In the genomic region with DNA sequence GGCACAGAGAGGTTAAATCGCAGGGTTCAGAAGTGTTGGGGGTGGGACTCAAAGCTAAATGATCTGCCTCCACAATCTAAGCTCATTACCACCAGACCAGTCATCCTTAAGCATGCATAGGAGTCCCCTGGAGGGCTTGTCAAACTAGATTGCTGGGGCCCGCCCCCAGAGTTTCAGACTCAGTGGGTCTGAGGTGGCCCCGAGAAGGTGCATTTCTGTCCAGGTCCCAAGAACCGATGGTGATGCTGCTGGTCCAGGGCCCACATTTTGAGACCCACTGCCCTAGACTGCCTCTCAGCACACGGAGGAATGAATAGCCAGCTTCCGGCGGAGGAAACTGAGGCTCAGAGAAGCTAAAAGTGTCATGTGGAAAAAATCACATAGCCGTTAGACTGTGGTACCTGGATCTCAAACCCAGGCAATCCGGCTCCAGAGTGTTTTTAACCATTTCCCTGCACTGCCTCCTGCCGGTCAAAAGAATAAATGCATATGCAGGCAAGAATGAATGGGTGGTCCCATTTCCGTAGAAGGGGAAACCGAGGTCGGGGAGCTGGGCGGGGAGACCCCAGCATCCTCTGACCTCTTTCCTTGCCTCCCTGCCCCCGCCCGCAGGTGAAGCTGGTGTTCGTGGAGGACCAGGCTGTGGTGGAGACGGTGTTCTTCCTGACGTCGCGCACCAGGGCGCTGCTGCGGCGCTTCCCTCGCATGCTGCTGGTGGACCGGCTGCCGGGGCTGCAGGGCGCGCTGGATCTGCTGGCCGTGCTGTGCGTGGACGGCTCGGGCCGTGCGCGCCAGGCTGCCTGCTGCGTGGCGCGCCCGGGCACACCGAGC, we compare ENCODE assay signal across 8 cellular contexts. TPM values are rescaled to one million over a fixed set of nuclear protein-coding genes. Genes with fewer than 3 reads are reported as not detected.
DNase-seq lines count a peak whose midpoint lies in the region; ATAC-seq, FAIRE-seq and TF ChIP-seq lines count a peak whose summit lies in the region.

No MANE protein-coding gene starts in this region.

- no peak for FAIRE-seq in D721Med (lab: Jason Lieb, UNC)
- peak; percentile 40 for FAIRE-seq in K562 (lab: Jason Lieb, UNC)

- no peak for TF ChIP-seq POLR2A in K562 (conservative IDR thresholded peaks at IDR 0.05)

- in situ Hi-C loops in K562 (cut with MboI), result no loop called here

- no peaks in the 10 kb centered on the region for H3K9me1 ChIP-seq in K562 (ENCODE audit: control insufficient read depth, insufficient read depth, low read length)

- TF ChIP-seq RAD21 in K562 (CRISPR knock-in tag; conservative IDR thresholded peaks at IDR 0.05 in 1 of 2, IDR thresholded peaks at IDR 0.05 in 1 of 2) (peak in 1 of 2 experiments; percentile 42; a peak in 2 of 4 replicates), neural cell (conservative IDR thresholded peaks at IDR 0.05) (no peak)

- H3K4me2 ChIP-seq in K562 (ENCODE audit: insufficient read depth, low read length) (no peak overlapping the region), neural cell (ENCODE audit: low read length) (no peak overlapping the region)

- intact Hi-C loops in K562 (cut with micrococcal nuclease), result loop anchor here (5.0 kb wide), 1 partner anchor 87 kb away; no protein-coding TSS in a partner anchor

- H3K27me3 ChIP-seq in K562 (ENCODE audit: control insufficient read depth in 2 of 2, insufficient read depth in 2 of 2, low read length in 2 of 2), result no peaks in the 10 kb centered on the region
- H3K27me3 ChIP-seq in neural cell (ENCODE audit: insufficient read depth, low read depth, low read length), result no peaks in the 10 kb centered on the region

- H3K79me2 ChIP-seq in K562 (ENCODE audit: control insufficient read depth, insufficient read depth, low read length) (no peaks in the 10 kb centered on the region), neural cell (replicated peaks; ENCODE audit: insufficient read depth, low read length) (no peaks in the 10 kb centered on the region)

- H3K4me3 ChIP-seq in Jurkat, Clone E6-1 (ENCODE audit: low read length), result no peak overlapping the region
- H3K4me3 ChIP-seq in K562 (no peak overlapping the region), neural cell (ENCODE audit: low read length) (no peak overlapping the region)

- 56% methylated on average over 30 of the region's 41 CpGs for WGBS in K562 (ENCODE audit: insufficient coverage, low coverage, missing lambda C conversion rate)

- TF ChIP-seq CTCF in D721Med (IDR thresholded peaks at IDR 0.05; ENCODE audit: insufficient read depth, missing control alignments) (peak; percentile 53), K562 (IDR thresholded peaks at IDR 0.05 in 2 of 3, conservative IDR thresholded peaks at IDR 0.05 in 1 of 3; ENCODE audit: insufficient read depth in 2 of 3, low read depth in 1 of 3, low read length in 3 of 3) (peak; percentile 47 to 75 (median 48)), neural cell (IDR thresholded peaks at IDR 0.05; ENCODE audit: poor library complexity, severe bottlenecking) (peak; percentile 27)

- H4K20me1 ChIP-seq in K562 (replicated peaks; ENCODE audit: control insufficient read depth, insufficient read depth, low read length) (no peaks in the 10 kb centered on the region), neural cell (ENCODE audit: insufficient read depth) (no peaks in the 10 kb centered on the region)

- no peak for ATAC-seq in K562
- ATAC-seq in GM19463 (IDR thresholded peaks at IDR 0.05; ENCODE audit: unreplicated experiment), result no peak
- ATAC-seq in HG03520 (IDR thresholded peaks at IDR 0.05; ENCODE audit: unreplicated experiment), result no peak
- ATAC-seq in GM21825 (IDR thresholded peaks at IDR 0.05; ENCODE audit: unreplicated experiment), result no peak

- no peaks in the 10 kb centered on the region for H3F3A ChIP-seq in neural cell (ENCODE audit: insufficient read depth, low read length, poor library complexity, severe bottlenecking)

- TF ChIP-seq EP300 in K562 (IDR thresholded peaks at IDR 0.05; ENCODE audit: low read length) (no peak), neural cell (conservative IDR thresholded peaks at IDR 0.05; ENCODE audit: poor library complexity, severe bottlenecking) (no peak)

- no TSS peak for BruUV-seq in K562 (replicated peaks; lab: Mats Ljungman, UMichigan)

- H3K9me3 ChIP-seq in K562 (replicated peaks; ENCODE audit: control insufficient read depth, insufficient read depth, low read depth, low read length) (no peaks in the 10 kb centered on the region), neural cell (ENCODE audit: low read length) (no peaks in the 10 kb centered on the region)

- H3K9me2 ChIP-seq in neural cell (ENCODE audit: insufficient read depth, low read length), result no peaks in the 10 kb centered on the region

- H3K4me1 ChIP-seq in K562 (replicated peaks in 1 of 2; ENCODE audit: control insufficient read depth in 2 of 2, insufficient read depth in 2 of 2, low read length in 2 of 2), result peaks cover 5 to 24% of the 10 kb centered on the region in 2 experiments; a peak in 3 of 5 replicates

- H2AFZ ChIP-seq in K562 (ENCODE audit: low read depth, low read length), result no peak overlapping the region
- no peak overlapping the region for H2AFZ ChIP-seq in neural cell (ENCODE audit: low read depth, low read length)

- H3K36me3 ChIP-seq in K562 (ENCODE audit: control insufficient read depth, insufficient read depth, low read length) (no peaks in the 10 kb centered on the region), neural cell (ENCODE audit: insufficient read depth, low read length) (no peaks in the 10 kb centered on the region)

- H3K27ac ChIP-seq in K562 (ENCODE audit: extremely low read depth, low read depth, low read length) (no peak overlapping the region), neural cell (ENCODE audit: low read length) (no peak overlapping the region)

- POLR2A ChIA-PET in K562 (lab: Yijun Ruan, JAX), result interaction anchor here (1.0 to 1.4 kb wide), 2 partner anchors 9 to 21 kb away, joined by 3 read pairs; no protein-coding TSS in a partner anchor

- CTCF ChIA-PET in K562 (lab: Yijun Ruan, JAX; ENCODE audit: low intra/inter-chr PET ratio), result no interaction called here

- DNase-seq in D721Med (ENCODE audit: insufficient read length, low spot score) (no peak), K562 (ENCODE audit: extremely low read depth in 1 of 4, low spot score in 3 of 4) (peak in 3 of 4 experiments; percentile 32 to 50 (median 38)), SKM-1 treated with dmso at 0.1 percent for 144 hours (lab: John Stamatoyannopoulos, UW; ENCODE audit: unreplicated experiment) (no peak)
- DNase-seq in Jurkat, Clone E6-1 (ENCODE audit: low read depth, low spot score), result peak; percentile 24

- H3K9ac ChIP-seq in K562 (ENCODE audit: insufficient read depth in 1 of 2, low read depth in 2 of 2, low read length in 2 of 2), result no peak overlapping the region
- no peak overlapping the region for H3K9ac ChIP-seq in neural cell (ENCODE audit: low read length)

TF ChIP-seq in K562, 482 proteins besides CTCF, POLR2A, EP300 and RAD21 (continues in another document):
- TF ChIP-seq ESRRB (CRISPR knock-in tag; IDR thresholded peaks at IDR 0.05; ENCODE audit: borderline replicate concordance), result no peak

TF ChIP-seq in neural cell, 6 proteins besides CTCF, POLR2A, EP300 and RAD21 (continues in another document):
- TF ChIP-seq EZH2 (IDR thresholded peaks at IDR 0.05; ENCODE audit: borderline replicate concordance, insufficient read depth, low read length, poor library complexity, severe bottlenecking), result no peak
- TF ChIP-seq POLR2AphosphoS5 (IDR thresholded peaks at IDR 0.05), result no peak

RNA-seq across cellular contexts. Expression of gene ZSWIM9, which starts 23.8 kb away (rescaled TPM):
- polyA plus RNA-seq in Jurkat, Clone E6-1 (2012; ENCODE audit: insufficient read depth, insufficient read length), result 9.0 TPM
- 0.35 and 0.74 TPM in 2 replicates for total RNA-seq in K562 (2011; cell fraction: chromatin; rRNA removed; ENCODE audit: low replicate concordance)
- total RNA-seq in K562 (2011; cell fraction: nucleolus; rRNA removed), result 0.53 and 1.0 TPM in 2 replicates
- 0.29 and 1.9 TPM in 2 replicates for total RNA-seq in K562 (2011; cell fraction: nucleoplasm; rRNA removed)
- 0.50 and 0.73 TPM in 2 replicates for total RNA-seq in K562 (2014; rRNA removed)
- total RNA-seq in K562 (2014; rRNA removed; fragmentation: Illumina TruSeq; extraction: Trizol), result 0.11 and 0.13 TPM in 2 replicates
- 0.11 and 0.36 TPM in 2 replicates for total RNA-seq in K562 (2015; rRNA removed; fragmentation: Illumina TruSeq; extraction: Trizol)
- 1.4 TPM in 2 replicates for total RNA-seq in K562 (2021)
- 0.06 and 0.09 TPM in 2 replicates for polyA plus RNA-seq in K562 (2011; rRNA removed)
- 0.21 and 0.57 TPM in 2 replicates for polyA plus RNA-seq in K562 (2011; cell fraction: cytosol; rRNA removed)
- 0.15 and 0.51 TPM in 2 replicates for polyA plus RNA-seq in K562 (2011; cell fraction: nucleus; rRNA removed)
- 1.8 and 2.8 TPM in 2 replicates for polyA plus RNA-seq in K562 (2012)
- 0.33 and 0.58 TPM in 2 replicates for polyA plus RNA-seq in K562 (2014; fragmentation: Illumina TruSeq; extraction: Trizol)
- polyA plus RNA-seq in K562 (2014; fragmentation: Nextera tagmentation; extraction: Ambion mirVana), result under 1 TPM in 1 of 2 experiments, not detected in 1; 0.04 TPM
- polyA plus RNA-seq in K562 (2014; rRNA removed), result 0.82 and 0.94 TPM in 2 replicates
- polyA minus RNA-seq in K562 (2011; rRNA and poly(A)+ RNA removed), result 0.09 and 0.11 TPM in 2 replicates
- 0.73 and 1.7 TPM in 2 replicates for polyA minus RNA-seq in K562 (2011; cell fraction: cytosol; rRNA and poly(A)+ RNA removed)
- 0.40 and 0.44 TPM in 2 replicates for polyA minus RNA-seq in K562 (2011; cell fraction: nucleus; rRNA and poly(A)+ RNA removed)
- 2.6 and 4.7 TPM in 2 replicates for polyA plus RNA-seq in neural cell
- polyA minus RNA-seq in neural cell, result 6.5 and 9.0 TPM in 2 replicates

RNA-seq across cellular contexts. Expression of gene LIG1, which starts 24.1 kb away (rescaled TPM):
- 227 TPM for polyA plus RNA-seq in Jurkat, Clone E6-1 (2012; ENCODE audit: insufficient read depth, insufficient read length)
- total RNA-seq in K562 (2011; cell fraction: chromatin; rRNA removed; ENCODE audit: low replicate concordance), result 141 and 259 TPM in 2 replicates
- total RNA-seq in K562 (2011; cell fraction: nucleolus; rRNA removed), result 126 and 137 TPM in 2 replicates
- 101 and 111 TPM in 2 replicates for total RNA-seq in K562 (2011; cell fraction: nucleoplasm; rRNA removed)
- total RNA-seq in K562 (2014; rRNA removed) (111 and 114 TPM in 2 replicates), K562 (2014; rRNA removed; fragmentation: Illumina TruSeq; extraction: Trizol) (50.7 and 65.3 TPM in 2 replicates), K562 (2015; rRNA removed; fragmentation: Illumina TruSeq; extraction: Trizol) (70.4 and 75.5 TPM in 2 replicates), K562 (2021) (83.0 and 87.6 TPM in 2 replicates)
- polyA plus RNA-seq in K562 (2011; rRNA removed) (49.9 and 74.6 TPM in 2 replicates), K562 (2014; fragmentation: Illumina TruSeq; extraction: Trizol) (71.1 and 75.8 TPM in 2 replicates), K562 (2014; fragmentation: Nextera tagmentation; extraction: Ambion mirVana) (10 to 100 TPM in 1 of 2 experiments, 1 to 10 TPM in 1; 9.6 to 11.0 TPM), K562 (2014; rRNA removed) (82.1 and 101 TPM in 2 replicates), neural cell (33.9 and 34.8 TPM in 2 replicates)
- 47.6 and 48.1 TPM in 2 replicates for polyA plus RNA-seq in K562 (2011; cell fraction: cytosol; rRNA removed)
- polyA plus RNA-seq in K562 (2011; cell fraction: nucleus; rRNA removed), result 197 and 264 TPM in 2 replicates
- 97.1 and 97.7 TPM in 2 replicates for polyA plus RNA-seq in K562 (2012)
- polyA minus RNA-seq in K562 (2011; rRNA and poly(A)+ RNA removed), result 59.9 and 62.9 TPM in 2 replicates
- polyA minus RNA-seq in K562 (2011; cell fraction: cytosol; rRNA and poly(A)+ RNA removed), result 33.3 and 44.0 TPM in 2 replicates
- 75.4 and 82.3 TPM in 2 replicates for polyA minus RNA-seq in K562 (2011; cell fraction: nucleus; rRNA and poly(A)+ RNA removed)
- 29.2 and 31.4 TPM in 2 replicates for polyA minus RNA-seq in neural cell

Comparison
In these comparisons a context has a peak if more than half of its experiments do, and no peak if none do; other contexts are left out.
1. DNase-seq: peak in Jurkat, Clone E6-1 (single experiment) and K562 (3 of 4); none in D721Med (single experiment) and SKM-1 treated with dmso at 0.1 percent for 144 hours (single experiment).
2. Peak in every context shown above with its lines, with median percentiles within 50 percentile points of each other: CTCF ChIP-seq.